ENCODE assay signal across 17 cellular contexts in genomic region chr9:100064872-100065581, GRCh38. TPM values are rescaled to one million over a fixed set of nuclear protein-coding genes. Genes with fewer than 3 reads are reported as not detected.
A peak's percentile ranks its signal among the peaks of the same experiment; 100 is the strongest.
DNase-seq lines count a peak whose midpoint lies in the region; TF ChIP-seq lines count a peak whose summit lies in the region.
"Had no signal": no experiment of that assay in that cellular context is flagged by ENCODE, and none has a peak within 500 bp of the region (broad histone marks: within the 10 kb centered on the region; RNA-seq: fewer than 3 reads in every experiment).

No MANE protein-coding gene starts in this region.

- no peaks in the 10 kb centered on the region for H3K27me3 ChIP-seq in adipocyte (replicated peaks; ENCODE audit: control insufficient read depth, insufficient read depth, low read length)
- H3K27me3 ChIP-seq in A673 (replicated peaks; ENCODE audit: insufficient read depth, low read depth, low read length, poor library complexity): no peaks in the 10 kb centered on the region
- no peaks in the 10 kb centered on the region for H3K27me3 ChIP-seq in neural progenitor cell
- H3K27me3 ChIP-seq: upper lobe of right lung had no signal

- no peaks in the 10 kb centered on the region for H4K20me1 ChIP-seq in neural progenitor cell (ENCODE audit: low read depth)

- intact Hi-C loops in A673 (cut with micrococcal nuclease; ENCODE audit: unreplicated experiment): no loop called here

- H3K4me3 Mint-ChIP-seq in type B pancreatic cell (no peak overlapping the region), neural progenitor cell (no peak overlapping the region)
- H3K4me3 Mint-ChIP-seq: activated CD4-positive, alpha-beta T cell treated with anti-CD3 and anti-CD28 coated beads for 36 hours; T-cell had no signal

- H3K27ac ChIP-seq in A673 (ENCODE audit: low read depth, low read length, poor library complexity, severe bottlenecking) (no peak overlapping the region), neural progenitor cell (no peak overlapping the region)
- H3K27ac ChIP-seq: psoas muscle, upper lobe of right lung had no signal

- POLR2A ChIA-PET in AG04449 (lab: Yijun Ruan, JAX): no interaction called here
- POLR2A ChIA-PET in A673 (lab: Charles Lee; ENCODE audit: low non-redundant PET): no interaction called here

- CTCF ChIA-PET in AG04449 (lab: Yijun Ruan, JAX): interaction anchor here (1.1 to 1.5 kb wide), 3 partner anchors 14 to 259 kb away, joined by 3 to 5 read pairs (median 5); no protein-coding TSS in a partner anchor
- CTCF ChIA-PET in A673 (lab: Charles Lee): no interaction called here

- TF ChIP-seq CTCF in AG04449 (IDR thresholded peaks at IDR 0.05; ENCODE audit: insufficient read depth, low read length, missing control alignments): no peak
- no peak for TF ChIP-seq CTCF in fibroblast of villous mesenchyme (IDR thresholded peaks at IDR 0.05; ENCODE audit: insufficient read depth, low read depth, low read length)
- no peak for TF ChIP-seq CTCF in A673 (conservative IDR thresholded peaks at IDR 0.05; ENCODE audit: low read depth, low read length)
- no peak for TF ChIP-seq CTCF in type B pancreatic cell (conservative IDR thresholded peaks at IDR 0.05)
- no peak for TF ChIP-seq CTCF in neural progenitor cell (IDR thresholded peaks at IDR 0.05)

- H3K4me3 ChIP-seq in AG04449 (ENCODE audit: low read depth, low read length): no peak overlapping the region
- H3K4me3 ChIP-seq in adipocyte (ENCODE audit: low read length): no peak overlapping the region
- H3K4me3 ChIP-seq in fibroblast of villous mesenchyme (ENCODE audit: low read depth, low read length): no peak overlapping the region
- H3K4me3 ChIP-seq in A673 (ENCODE audit: low read depth, low read length, poor library complexity, severe bottlenecking): no peak overlapping the region
- H3K4me3 ChIP-seq in neural progenitor cell: no peak overlapping the region
- H3K4me3 ChIP-seq: psoas muscle, upper lobe of right lung had no signal

- H3K9me3 ChIP-seq in adipocyte (ENCODE audit: control insufficient read depth, low read length) (no peaks in the 10 kb centered on the region), A673 (ENCODE audit: low read depth, low read length, poor library complexity, severe bottlenecking) (no peaks in the 10 kb centered on the region), neural progenitor cell (ENCODE audit: low read depth) (no peaks in the 10 kb centered on the region)
- H3K9me3 ChIP-seq: psoas muscle, upper lobe of right lung had no signal

- H3K36me3 Mint-ChIP-seq in type B pancreatic cell: peaks cover 7% of the 10 kb centered on the region
- peaks cover 9% of the 10 kb centered on the region for H3K36me3 Mint-ChIP-seq in neural progenitor cell

- H3K9ac ChIP-seq in adipocyte (ENCODE audit: low read length) (no peak overlapping the region), neural progenitor cell (no peak overlapping the region)

- H2AFZ ChIP-seq in neural progenitor cell (replicated peaks): no peak overlapping the region

- H3K4me1 Mint-ChIP-seq in type B pancreatic cell (ENCODE audit: unreplicated experiment) (no peaks in the 10 kb centered on the region), neural progenitor cell (no peaks in the 10 kb centered on the region)

- no peak overlapping the region for H3K4me2 ChIP-seq in neural progenitor cell

- H3K27ac Mint-ChIP-seq in type B pancreatic cell: no peak overlapping the region
- no peak overlapping the region for H3K27ac Mint-ChIP-seq in neural progenitor cell
- H3K27ac Mint-ChIP-seq: activated CD4-positive, alpha-beta T cell treated with anti-CD3 and anti-CD28 coated beads for 36 hours; T-cell had no signal

- DNase-seq in AG04449 (ENCODE audit: low read depth, low spot score): peak; percentile 31
- peak; percentile 73 for DNase-seq in HT1080 (ENCODE audit: low read depth)
- peak; percentile 65 for DNase-seq in adipocyte (ENCODE audit: low read depth)
- peak; percentile 61 for DNase-seq in fibroblast of villous mesenchyme (ENCODE audit: low read depth)
- DNase-seq in A673 (ENCODE audit: low spot score): no peak
- DNase-seq in type B pancreatic cell (ENCODE audit: extremely low spot score, unreplicated experiment): no peak
- DNase-seq in NCI-H2081 treated with DMSO at 0.1 percent for 48 hours (lab: John Stamatoyannopoulos, UW): no peak
- no peak for DNase-seq in neural progenitor cell (ENCODE audit: low spot score)
- DNase-seq: activated CD4-positive, alpha-beta T cell treated with anti-CD3 and anti-CD28 coated beads for 36 hours; activated T-cell treated with anti-CD3 and anti-CD28 coated beads, Interleukin-2, amount 50 U/mL, for 1 hour; anterior cingulate cortex; C1 segment of cervical spinal cord; DND-41; psoas muscle; stimulated activated CD4-positive, alpha-beta T cell treated with anti-CD3 and anti-CD28 coated beads, Interleukin-1b, Interleukin-23, amount 100 ng/mL, for 48 hours; T-cell; upper lobe of right lung had no signal

- H3K9me3 Mint-ChIP-seq in type B pancreatic cell (no peaks in the 10 kb centered on the region), neural progenitor cell (peaks cover 15% of the 10 kb centered on the region)
- H3K9me3 Mint-ChIP-seq: T-cell had no signal

- H3K4me1 ChIP-seq in adipocyte (ENCODE audit: control insufficient read depth, insufficient read depth, low read length) (peaks cover 27% of the 10 kb centered on the region), A673 (ENCODE audit: insufficient read depth, low read length, poor library complexity, severe bottlenecking) (peaks cover 37% of the 10 kb centered on the region), neural progenitor cell (no peaks in the 10 kb centered on the region)
- H3K4me1 ChIP-seq: upper lobe of right lung had no signal

- no peaks in the 10 kb centered on the region for H3K27me3 Mint-ChIP-seq in type B pancreatic cell
- no peaks in the 10 kb centered on the region for H3K27me3 Mint-ChIP-seq in neural progenitor cell (ENCODE audit: insufficient read depth, low read depth)
- H3K27me3 Mint-ChIP-seq: activated CD4-positive, alpha-beta T cell treated with anti-CD3 and anti-CD28 coated beads for 36 hours; T-cell had no signal

- H3K36me3 ChIP-seq in adipocyte (ENCODE audit: control insufficient read depth, insufficient read depth, low read length, severe bottlenecking) (no peaks in the 10 kb centered on the region), A673 (ENCODE audit: insufficient read depth, low read length, poor library complexity, severe bottlenecking) (no peaks in the 10 kb centered on the region), neural progenitor cell (no peaks in the 10 kb centered on the region)
- H3K36me3 ChIP-seq: upper lobe of right lung had no signal

- BruUV-seq in A673 (replicated peaks; lab: Mats Ljungman, UMichigan): no TSS peak

- no peaks in the 10 kb centered on the region for H3F3A ChIP-seq in neural progenitor cell (ENCODE audit: low read depth)

- no peaks in the 10 kb centered on the region for H3K79me2 ChIP-seq in neural progenitor cell (ENCODE audit: low read depth)

RNA-seq across cellular contexts. Expression of gene ERP44, which starts 33.8 kb away (rescaled TPM):
- total RNA-seq in HT1080 (2014; rRNA removed; shearing (Covaris generic)): 12.1 and 17.4 TPM in 2 replicates
- polyA plus RNA-seq in HT1080 (2015; cell fraction: cytosol; rRNA removed): 17.3 and 18.2 TPM in 2 replicates
- polyA plus RNA-seq in HT1080 (2015; cell fraction: nucleus; rRNA removed): 35.5 and 39.7 TPM in 2 replicates
- total RNA-seq in fibroblast of villous mesenchyme: 12.2 and 22.0 TPM in 2 replicates
- total RNA-seq in A673 (2021): 14.4 and 16.8 TPM in 2 replicates
- 21.2 and 23.1 TPM in 2 replicates for total RNA-seq in type B pancreatic cell (ENCODE audit: low replicate concordance)
- total RNA-seq in neural progenitor cell (ENCODE audit: low replicate concordance): 12.0 and 18.0 TPM in 2 replicates

RNA-seq across cellular contexts. Expression of gene INVS, which starts 34.0 kb away (rescaled TPM):
- 16.5 and 17.3 TPM in 2 replicates for total RNA-seq in HT1080 (2014; rRNA removed; shearing (Covaris generic))
- polyA plus RNA-seq in HT1080 (2015; cell fraction: cytosol; rRNA removed): 11.1 and 11.8 TPM in 2 replicates
- 12.9 and 14.1 TPM in 2 replicates for polyA plus RNA-seq in HT1080 (2015; cell fraction: nucleus; rRNA removed)
- total RNA-seq in fibroblast of villous mesenchyme (25.8 and 37.1 TPM in 2 replicates), A673 (2021) (21.8 and 23.3 TPM in 2 replicates), type B pancreatic cell (ENCODE audit: low replicate concordance) (13.8 and 24.0 TPM in 2 replicates), neural progenitor cell (ENCODE audit: low replicate concordance) (24.3 and 29.2 TPM in 2 replicates)

Comparison
In these comparisons a context has a peak if more than half of its experiments do, and no peak if none do; other contexts are left out.
1. DNase-seq: peak in AG04449 (single experiment), HT1080 (single experiment), adipocyte (single experiment) and fibroblast of villous mesenchyme (single experiment); none in A673 (single experiment), type B pancreatic cell (single experiment), NCI-H2081 treated with DMSO at 0.1 percent for 48 hours (single experiment) and neural progenitor cell (single experiment).